8 cellular contexts compared by ENCODE assay signal in genomic region chr11:18698341-18699268, GRCh38. TPM values are rescaled to one million over a fixed set of nuclear protein-coding genes. Genes with fewer than 3 reads are reported as not detected.
DNase-seq lines count a peak whose midpoint lies in the region; ATAC-seq and TF ChIP-seq lines count a peak whose summit lies in the region.

Gene TMEM86A, plus strand, starts transcription at chr11:18698779. Its CDS starts 108 bp downstream, at chr11:18698887.

- peak within 1 kb of the TSS; percentile 79 to 88 (median 84) for H3K4me3 Mint-ChIP-seq in CD4-positive, alpha-beta memory T cell
- H3K4me3 Mint-ChIP-seq in endodermal cell: peak within 1 kb of the TSS; percentile 63

- H3K27me3 Mint-ChIP-seq in CD4-positive, alpha-beta memory T cell: no peaks in the 10 kb centered on the region
- peaks cover 38% of the 10 kb centered on the region for H3K27me3 Mint-ChIP-seq in endodermal cell (ENCODE audit: insufficient read depth)

- peaks cover 0 to 3% of the 10 kb centered on the region in 2 donors for H3K36me3 Mint-ChIP-seq in CD4-positive, alpha-beta memory T cell
- peaks cover 7% of the 10 kb centered on the region for H3K36me3 Mint-ChIP-seq in endodermal cell (ENCODE audit: low read depth)

- H3K27ac ChIP-seq in CD4-positive, alpha-beta memory T cell (ENCODE audit: low read depth, low read length): peak within 1 kb of the TSS; percentile 63
- H3K27ac ChIP-seq in endodermal cell (ENCODE audit: low read depth, low read length) (no peak within 1 kb of the TSS), mesodermal cell (ENCODE audit: low read depth, low read length, severe bottlenecking) (peak within 1 kb of the TSS; percentile 79)

- peaks cover 15% of the 10 kb centered on the region for H3K4me1 ChIP-seq in CD4-positive, alpha-beta memory T cell (ENCODE audit: insufficient read depth, low read length)
- H3K4me1 ChIP-seq in NT2/D1 (ENCODE audit: insufficient read depth, insufficient read length) (no peaks in the 10 kb centered on the region), endodermal cell (ENCODE audit: control insufficient read depth, insufficient read depth, low read length) (no peaks in the 10 kb centered on the region), mesodermal cell (ENCODE audit: control insufficient read depth, insufficient read depth, low read length, poor library complexity, severe bottlenecking) (peaks cover 4% of the 10 kb centered on the region)

- no peaks in the 10 kb centered on the region for H3K9me3 ChIP-seq in CD4-positive, alpha-beta memory T cell (ENCODE audit: control insufficient read depth in 1 of 2, low read length in 2 of 2)
- H3K9me3 ChIP-seq in NT2/D1 (ENCODE audit: insufficient read depth, low read length) (no peaks in the 10 kb centered on the region), endodermal cell (ENCODE audit: control insufficient read depth, low read length) (no peaks in the 10 kb centered on the region), mesodermal cell (ENCODE audit: control insufficient read depth, low read length) (no peaks in the 10 kb centered on the region)

- POLR2A ChIA-PET in CD4-positive, alpha-beta memory T cell (lab: Charles Lee; ENCODE audit: partially characterized antibody): interaction anchor here (0.9 to 2.0 kb wide), 12 partner anchors 8 to 304 kb away, joined by 3 to 14 read pairs (median 4); partner anchors contain the start of genes LDHA and SPTY2D1

- H3K9ac ChIP-seq in NT2/D1 (ENCODE audit: insufficient read length, low read depth) (peak within 1 kb of the TSS; percentile 42), endodermal cell (ENCODE audit: extremely low read depth, low read length, poor library complexity, severe bottlenecking) (peak within 1 kb of the TSS; percentile 55)

- CTCF ChIA-PET in CD4-positive, alpha-beta memory T cell (lab: Charles Lee; ENCODE audit: partially characterized antibody): interaction anchor here (1.5 to 2.0 kb wide), 4 partner anchors 10 to 32 kb away, joined by 5 to 12 read pairs (median 6); no protein-coding TSS in a partner anchor

- peaks cover 12 to 22% (median 17%) of the 10 kb centered on the region in 4 donors for H3K4me1 Mint-ChIP-seq in CD4-positive, alpha-beta memory T cell
- H3K4me1 Mint-ChIP-seq in endodermal cell: peaks cover 18% of the 10 kb centered on the region

- no peaks in the 10 kb centered on the region for H3K9me3 Mint-ChIP-seq in CD4-positive, alpha-beta memory T cell
- no peaks in the 10 kb centered on the region for H3K9me3 Mint-ChIP-seq in endodermal cell

- peak within 1 kb of the TSS in 1 of 2 donors; percentile 64 for H3K4me3 ChIP-seq in CD4-positive, alpha-beta memory T cell (ENCODE audit: low read length in 2 of 2)
- peak within 1 kb of the TSS; percentile 40 for H3K4me3 ChIP-seq in NT2/D1 (ENCODE audit: insufficient read length, low read depth)
- peak within 1 kb of the TSS; percentile 89 for H3K4me3 ChIP-seq in endodermal cell (ENCODE audit: low read length)
- peak within 1 kb of the TSS; percentile 65 for H3K4me3 ChIP-seq in mesodermal cell (ENCODE audit: extremely low read depth, insufficient read depth, low read length, poor library complexity, severe bottlenecking)

- 3 to 5% methylated on average over 41 to 98 of the region's 98 CpGs for WGBS in endodermal cell (ENCODE audit: insufficient coverage in 1 of 2, insufficient read length in 1 of 2), 2 experiments
- WGBS in mesodermal cell (ENCODE audit: insufficient coverage in 2 of 2), 2 experiments: 3% methylated on average over 77 to 85 of the region's 98 CpGs

- H3K36me3 ChIP-seq in CD4-positive, alpha-beta memory T cell (ENCODE audit: insufficient read depth, low read length): no peaks in the 10 kb centered on the region
- H3K36me3 ChIP-seq in NT2/D1 (ENCODE audit: insufficient read depth, insufficient read length, low read length): no peaks in the 10 kb centered on the region
- H3K36me3 ChIP-seq in endodermal cell (ENCODE audit: control insufficient read depth, insufficient read depth, low read length): peaks cover 4% of the 10 kb centered on the region
- H3K36me3 ChIP-seq in mesodermal cell (ENCODE audit: control insufficient read depth, insufficient read depth, low read length): no peaks in the 10 kb centered on the region

- DNase-seq in CD4-positive, alpha-beta memory T cell: peak; percentile 87 to 91 (median 88)
- DNase-seq in HT-29 (ENCODE audit: low spot score) (peak; percentile 93), NT2/D1 (ENCODE audit: low read depth, low spot score) (peak; percentile 55), endodermal cell (peak; percentile 98)
- DNase-seq in activated CD8-positive, alpha-beta memory T cell treated with anti-CD3 and anti-CD28 coated beads, Interleukin-2, amount 50 U/mL, for 48 hours: peak; percentile 95
- DNase-seq in stimulated activated CD8-positive, alpha-beta memory T cell treated with anti-CD3 and anti-CD28 coated beads, Interleukin-15, amount 100 ng/mL, for 1 hour (ENCODE audit: low read depth): peak; percentile 72

- ATAC-seq in GM21360 (IDR thresholded peaks at IDR 0.05; ENCODE audit: unreplicated experiment): peak; percentile 83

- TF ChIP-seq CTCF in endodermal cell (conservative IDR thresholded peaks at IDR 0.05): no peak

- intact Hi-C loops in CD4-positive, alpha-beta memory T cell (cut with micrococcal nuclease): loop anchor here (1.0 to 5.0 kb wide), 6 partner anchors 8 to 172 kb away; partner anchors contain the start of genes SPTY2D1, TSG101 and UEVLD

- no peaks in the 10 kb centered on the region for H3K27me3 ChIP-seq in CD4-positive, alpha-beta memory T cell (ENCODE audit: insufficient read depth, low read length)
- peaks cover 22% of the 10 kb centered on the region for H3K27me3 ChIP-seq in NT2/D1 (ENCODE audit: insufficient read depth, insufficient read length)
- H3K27me3 ChIP-seq in endodermal cell (ENCODE audit: control insufficient read depth, insufficient read depth, low read length, poor library complexity, severe bottlenecking): peaks cover 9% of the 10 kb centered on the region

- peak within 1 kb of the TSS; percentile 64 to 95 (median 92) for H3K27ac Mint-ChIP-seq in CD4-positive, alpha-beta memory T cell
- peak within 1 kb of the TSS; percentile 72 for H3K27ac Mint-ChIP-seq in endodermal cell

RNA-seq across cellular contexts. Expression of gene TMEM86A, which starts in this region (rescaled TPM):
- total RNA-seq in CD4-positive, alpha-beta memory T cell: 1 to 10 TPM; 2.5 to 4.0 TPM
- under 1 TPM; 0.76 to 0.88 TPM for polyA plus RNA-seq in CD4-positive, alpha-beta memory T cell
- total RNA-seq in HT-29 (2014; rRNA removed; shearing (Covaris generic)): 3.1 and 5.6 TPM in 2 replicates
- total RNA-seq in endodermal cell: 1 to 10 TPM; 6.2 to 6.9 TPM
- polyA plus RNA-seq in endodermal cell (2013, experiment 1 of 2): 2.0 TPM
- polyA plus RNA-seq in endodermal cell (2013, experiment 2 of 2): 2.1 TPM
- 2.7 TPM for polyA plus RNA-seq in mesodermal cell (2013, experiment 1 of 2)
- polyA plus RNA-seq in mesodermal cell (2013, experiment 2 of 2): 2.1 TPM
